In genomic region chr11:119218141-119218878, GRCh38 we compare ENCODE assay signal across 10 cellular contexts. TPM values are rescaled to one million over a fixed set of nuclear protein-coding genes. Genes with fewer than 3 reads are reported as not detected.
DNase-seq lines count a peak whose midpoint lies in the region; TF ChIP-seq lines count a peak whose summit lies in the region.
"Had no signal": no experiment of that assay in that cellular context is flagged by ENCODE, and none has a peak within 500 bp of the region (broad histone marks: within the 10 kb centered on the region; RNA-seq: fewer than 3 reads in every experiment).

No MANE protein-coding gene starts in this region.

- H2AFZ ChIP-seq in MM.1S (ENCODE audit: low read length) = no peak overlapping the region

- peaks cover 93% of the 10 kb centered on the region for H3K79me2 ChIP-seq in MM.1S (ENCODE audit: low read length)

- H3K27ac Mint-ChIP-seq in CD14-positive monocyte = peak overlapping the region in 5 of 7 donors; percentile 53 to 84 (median 67)
- peak overlapping the region; percentile 84 for H3K27ac Mint-ChIP-seq in HFFc6
- peak overlapping the region; percentile 69 for H3K27ac Mint-ChIP-seq in activated T-helper 2 cell treated with anti-CD3 and anti-CD28 coated beads, Interferon-gamma antibody, Interleukin-2, Interleukin-4, amounts not matched to agents 10 μg/mL and 5 μg/mL and 100 μg/mL, durations not matched to agents 14 hours and 24 hours and 36 hours

- no peaks in the 10 kb centered on the region for H3K9me3 Mint-ChIP-seq in CD14-positive monocyte
- no peaks in the 10 kb centered on the region for H3K9me3 Mint-ChIP-seq in HFFc6
- no peaks in the 10 kb centered on the region for H3K9me3 Mint-ChIP-seq in activated T-helper 2 cell treated with anti-CD3 and anti-CD28 coated beads, Interferon-gamma antibody, Interleukin-2, Interleukin-4, amounts not matched to agents 10 μg/mL and 5 μg/mL and 100 μg/mL, durations not matched to agents 14 hours and 24 hours and 36 hours

- no peak overlapping the region for H3K4me2 ChIP-seq in MM.1S (ENCODE audit: low read depth, low read length)

- H3K9me2 ChIP-seq in MM.1S (replicated peaks; ENCODE audit: insufficient read depth, low read length) = no peaks in the 10 kb centered on the region

- H3K36me3 ChIP-seq in MM.1S (replicated peaks; ENCODE audit: insufficient read depth, low read length) = no peaks in the 10 kb centered on the region
- H3K36me3 ChIP-seq: gastrocnemius medialis had no signal

- no peaks in the 10 kb centered on the region for H4K20me1 ChIP-seq in MM.1S (ENCODE audit: insufficient read depth, low read length)

- H3K36me3 Mint-ChIP-seq in CD14-positive monocyte = peaks cover 4 to 32% of the 10 kb centered on the region in 2 donors
- H3K36me3 Mint-ChIP-seq in HFFc6 (ENCODE audit: low read depth) = no peaks in the 10 kb centered on the region
- H3K36me3 Mint-ChIP-seq in activated T-helper 2 cell treated with anti-CD3 and anti-CD28 coated beads, Interferon-gamma antibody, Interleukin-2, Interleukin-4, amounts not matched to agents 10 μg/mL and 5 μg/mL and 100 μg/mL, durations not matched to agents 14 hours and 24 hours and 36 hours (ENCODE audit: low read depth) = peaks cover 16% of the 10 kb centered on the region

- H3K9ac ChIP-seq in MM.1S (ENCODE audit: low read length) = no peak overlapping the region

- DNase-seq in CD14-positive monocyte (ENCODE audit: low spot score) (no peak), HFFc6 (peak; percentile 98), kidney glomerular epithelial cell (lab: John Stamatoyannopoulos, UW) (peak; percentile 78), MM.1S (no peak), GM10266 (ENCODE audit: extremely low spot score) (no peak), D341Med (ENCODE audit: low spot score) (no peak), NCI-H1436 treated with DMSO at 0.1 percent for 48 hours (lab: John Stamatoyannopoulos, UW) (no peak)
- DNase-seq in activated T-helper 2 cell treated with anti-CD3 and anti-CD28 coated beads, Interferon-gamma antibody, Interleukin-2, Interleukin-4, amounts not matched to agents 10 μg/mL and 5 μg/mL and 100 μg/mL, durations not matched to agents 14 hours and 24 hours and 36 hours (ENCODE audit: low spot score) = no peak
- DNase-seq: gastrocnemius medialis had no signal

- H3K27ac ChIP-seq in MM.1S (ENCODE audit: low read length) = no peak overlapping the region
- H3K27ac ChIP-seq: gastrocnemius medialis had no signal

- H3K4me1 Mint-ChIP-seq in CD14-positive monocyte (peaks cover 24% of the 10 kb centered on the region), HFFc6 (ENCODE audit: low read depth) (peaks cover 47% of the 10 kb centered on the region)
- peaks cover 29% of the 10 kb centered on the region for H3K4me1 Mint-ChIP-seq in activated T-helper 2 cell treated with anti-CD3 and anti-CD28 coated beads, Interferon-gamma antibody, Interleukin-2, Interleukin-4, amounts not matched to agents 10 μg/mL and 5 μg/mL and 100 μg/mL, durations not matched to agents 14 hours and 24 hours and 36 hours (ENCODE audit: low read depth)

- no peak overlapping the region for H3K4me3 ChIP-seq in MM.1S (ENCODE audit: low read length)
- H3K4me3 ChIP-seq: gastrocnemius medialis had no signal

- no peak overlapping the region for H3K4me3 Mint-ChIP-seq in CD14-positive monocyte
- H3K4me3 Mint-ChIP-seq in HFFc6 = peak overlapping the region; percentile 72
- H3K4me3 Mint-ChIP-seq in activated T-helper 2 cell treated with anti-CD3 and anti-CD28 coated beads, Interferon-gamma antibody, Interleukin-2, Interleukin-4, amounts not matched to agents 10 μg/mL and 5 μg/mL and 100 μg/mL, durations not matched to agents 14 hours and 24 hours and 36 hours (ENCODE audit: low read depth) = no peak overlapping the region

- no peaks in the 10 kb centered on the region for H3K9me3 ChIP-seq in MM.1S (replicated peaks; ENCODE audit: insufficient read depth, low read length)
- H3K9me3 ChIP-seq: gastrocnemius medialis had no signal

- intact Hi-C loops in CD14-positive monocyte (cut with micrococcal nuclease) = no loop called here
- intact Hi-C loops in activated T-helper 2 cell treated with anti-CD3 and anti-CD28 coated beads, Interferon-gamma antibody, Interleukin-2, Interleukin-4, amounts not matched to agents 10 μg/mL and 5 μg/mL and 100 μg/mL, durations not matched to agents 14 hours and 24 hours and 36 hours (cut with micrococcal nuclease) = loop anchor here (1.0 to 2.0 kb wide), 3 partner anchors 11 to 44 kb away; no protein-coding TSS in a partner anchor

- no peaks in the 10 kb centered on the region for H3K27me3 ChIP-seq in MM.1S (replicated peaks; ENCODE audit: insufficient read depth, low read length)
- H3K27me3 ChIP-seq: gastrocnemius medialis had no signal

- H3K27me3 Mint-ChIP-seq in CD14-positive monocyte (ENCODE audit: low read depth in 3 of 3) (no peaks in the 10 kb centered on the region), HFFc6 (ENCODE audit: insufficient read depth) (no peaks in the 10 kb centered on the region; the same call in 1 of the 2 replicates)
- no peaks in the 10 kb centered on the region for H3K27me3 Mint-ChIP-seq in activated T-helper 2 cell treated with anti-CD3 and anti-CD28 coated beads, Interferon-gamma antibody, Interleukin-2, Interleukin-4, amounts not matched to agents 10 μg/mL and 5 μg/mL and 100 μg/mL, durations not matched to agents 14 hours and 24 hours and 36 hours (ENCODE audit: low read depth)

- no peaks in the 10 kb centered on the region for H3K4me1 ChIP-seq in MM.1S (ENCODE audit: low read length)

- TF ChIP-seq CTCF in CD14-positive monocyte (IDR thresholded peaks at IDR 0.05) (no peak), HFFc6 (IDR thresholded peaks at IDR 0.05) (no peak), MM.1S (IDR thresholded peaks at IDR 0.05; ENCODE audit: low read length) (no peak), GM10266 (IDR thresholded peaks at IDR 0.05; ENCODE audit: control insufficient read depth, insufficient read depth, low read depth, missing control alignments) (no peak)

- 0 out of 2 replicates have a peak, but pooled peaks cover 4% of the 10 kb centered on the region for H3F3A ChIP-seq in MM.1S (ENCODE audit: insufficient read depth, low read length)

RNA-seq across cellular contexts. Expression of gene CBL, which starts 12.2 kb away (rescaled TPM):
- polyA plus RNA-seq in CD14-positive monocyte = 10 to 100 TPM in 1 of 2 donors, 1 to 10 TPM in 1; 7.6 to 24.0 TPM
- total RNA-seq in HFFc6 (2021; fragmentation: NEBNext Ultra II Directional; extraction: Animal tissue kit (Norgen Biotek cat#: 25700)) = 10 to 100 TPM; 24.2 to 31.2 (median 26.1) TPM
- 38.6 and 39.6 TPM in 2 replicates for total RNA-seq in activated T-helper 2 cell treated with anti-CD3 and anti-CD28 coated beads, Interferon-gamma antibody, Interleukin-2, Interleukin-4, amounts not matched to agents 10 μg/mL and 5 μg/mL and 100 μg/mL, durations not matched to agents 14 hours and 24 hours and 36 hours

RNA-seq across cellular contexts. Expression of gene NHERF4, which starts 33.0 kb away (rescaled TPM):
- under 1 TPM in 1 of 2 donors, not detected in 1; 0.09 TPM for polyA plus RNA-seq in CD14-positive monocyte
- not detected for total RNA-seq in HFFc6 (2021; fragmentation: NEBNext Ultra II Directional; extraction: Animal tissue kit (Norgen Biotek cat#: 25700))
- total RNA-seq in activated T-helper 2 cell treated with anti-CD3 and anti-CD28 coated beads, Interferon-gamma antibody, Interleukin-2, Interleukin-4, amounts not matched to agents 10 μg/mL and 5 μg/mL and 100 μg/mL, durations not matched to agents 14 hours and 24 hours and 36 hours = 0.48 and 0.57 TPM in 2 replicates
- total RNA-seq: Right ventricle myocardium inferior had no signal

RNA-seq across cellular contexts. Expression of gene NLRX1, which starts 49.8 kb away (rescaled TPM):
- 10 to 100 TPM; 14.2 to 15.5 TPM for polyA plus RNA-seq in CD14-positive monocyte
- total RNA-seq in HFFc6 (2021; fragmentation: NEBNext Ultra II Directional; extraction: Animal tissue kit (Norgen Biotek cat#: 25700)) = 10 to 100 TPM; 11.8 to 14.5 (median 12.9) TPM
- total RNA-seq in activated T-helper 2 cell treated with anti-CD3 and anti-CD28 coated beads, Interferon-gamma antibody, Interleukin-2, Interleukin-4, amounts not matched to agents 10 μg/mL and 5 μg/mL and 100 μg/mL, durations not matched to agents 14 hours and 24 hours and 36 hours = 26.4 and 31.6 TPM in 2 replicates

Comparison
In these comparisons a context has a peak if more than half of its experiments do, and no peak if none do; other contexts are left out.
1. DNase-seq: peak in HFFc6 (single experiment) and kidney glomerular epithelial cell (single experiment); none in CD14-positive monocyte (single experiment), activated T-helper 2 cell treated with anti-CD3 and anti-CD28 coated beads, Interferon-gamma antibody, Interleukin-2, Interleukin-4, amounts not matched to agents 10 μg/mL and 5 μg/mL and 100 μg/mL, durations not matched to agents 14 hours and 24 hours and 36 hours (single experiment), MM.1S (single experiment), GM10266 (single experiment), D341Med (single experiment) and NCI-H1436 treated with DMSO at 0.1 percent for 48 hours (single experiment).
2. Peak in every context shown above with its lines, with median percentiles within 50 percentile points of each other: H3K27ac Mint-ChIP-seq.